ENCODE assay signal across 14 cellular contexts in the genomic region with DNA sequence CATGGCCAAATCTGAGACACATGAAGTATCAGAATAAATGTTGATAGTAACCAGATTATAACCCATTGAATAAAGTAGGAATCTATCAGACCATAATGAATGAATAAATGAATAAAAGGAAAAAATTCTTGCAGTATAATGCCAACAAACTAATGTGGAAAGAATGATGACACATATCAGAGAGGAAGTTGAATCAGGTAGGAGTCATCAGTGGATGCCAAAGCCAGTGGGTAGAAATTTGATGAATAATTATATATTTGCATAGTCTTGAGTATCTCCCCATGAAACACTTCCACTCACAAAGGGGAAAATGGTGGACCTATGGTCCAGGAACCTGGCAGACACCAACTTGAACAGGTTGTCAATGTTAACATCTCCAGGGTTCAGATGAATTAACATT.
DNase-seq lines count a peak whose midpoint lies in the region; ATAC-seq and TF ChIP-seq lines count a peak whose summit lies in the region.
"Had no signal": no experiment of that assay in that cellular context is flagged by ENCODE, and none has a peak within 500 bp of the region (broad histone marks: within the 10 kb centered on the region; RNA-seq: fewer than 3 reads in every experiment).

No MANE protein-coding gene starts in this region.

- no peak for DNase-seq in stimulated activated naive CD8-positive, alpha-beta T cell treated with anti-CD3 and anti-CD28 coated beads, Interleukin-15, Interleukin-2, amounts not matched to agents 100 U/mL and 50 U/mL, for 24 hours
- DNase-seq in stimulated activated naive CD8-positive, alpha-beta T cell treated with anti-CD3 and anti-CD28 coated beads, Interleukin-15, amount 100 ng/mL, for 72 hours, result no peak
- DNase-seq in SK-N-SH (no peak), fibroblast of mammary gland (ENCODE audit: low read depth) (peak; percentile 84), NCI-H526 treated with DMSO at 0.1 percent for 48 hours (lab: John Stamatoyannopoulos, UW) (no peak), OCI-LY7 (ENCODE audit: low spot score) (no peak)
- DNase-seq: activated naive CD8-positive, alpha-beta T cell treated with anti-CD3 and anti-CD28 coated beads, Interleukin-2, amount 10 ng/mL, durations not matched to agents 7 days and 5 days; MV-4-11; occipital lobe; T-helper 17 cell had no signal

- H3K4me1 ChIP-seq in SK-N-SH (ENCODE audit: control insufficient read depth in 1 of 2, insufficient read depth in 2 of 2, low read depth in 1 of 2, low read length in 1 of 2) (no peaks in the 10 kb centered on the region), OCI-LY7 (ENCODE audit: insufficient read depth, low read length, poor library complexity, severe bottlenecking) (no peaks in the 10 kb centered on the region)

- no peaks in the 10 kb centered on the region for H3K27me3 ChIP-seq in SK-N-SH (ENCODE audit: insufficient read depth)
- H3K27me3 ChIP-seq: BLaER1 treated with 17β-estradiol and CSF1 and Interleukin-3, amounts not matched to agents 10 nM and 100 nM had no signal

- H3K79me2 ChIP-seq in SK-N-SH (ENCODE audit: insufficient read depth) (no peaks in the 10 kb centered on the region), OCI-LY7 (ENCODE audit: insufficient read depth, low read depth, low read length) (no peaks in the 10 kb centered on the region)

- peak overlapping the region; percentile 51; the same call in 1 of the 2 replicates for H3K4me2 ChIP-seq in SK-N-SH
- H3K4me2 ChIP-seq in OCI-LY7 (ENCODE audit: low read length), result no peak overlapping the region

- no peaks in the 10 kb centered on the region for H3K4me1 Mint-ChIP-seq in stimulated activated naive CD8-positive, alpha-beta T cell treated with anti-CD3 and anti-CD28 coated beads, Interleukin-15, amount 100 ng/mL, for 72 hours
- H3K4me1 Mint-ChIP-seq: activated naive CD8-positive, alpha-beta T cell treated with anti-CD3 and anti-CD28 coated beads, Interleukin-2, amount 10 ng/mL, durations not matched to agents 7 days and 5 days; T-helper 17 cell had no signal

- CTCF ChIA-PET in SK-N-SH (lab: Yijun Ruan, JAX), result no interaction called here
- CTCF ChIA-PET in OCI-LY7 (lab: Charles Lee; ENCODE audit: unreplicated experiment), result no interaction called here

- no peak overlapping the region for H3K4me3 ChIP-seq in SK-N-SH (ENCODE audit: low read depth in 2 of 2, low read length in 1 of 2)
- no peak overlapping the region for H3K4me3 ChIP-seq in fibroblast of mammary gland (ENCODE audit: control insufficient read depth, low read depth, low read length)
- H3K4me3 ChIP-seq in OCI-LY7 (ENCODE audit: low read depth, low read length, poor library complexity, severe bottlenecking), result no peak overlapping the region
- H3K4me3 ChIP-seq: BLaER1 treated with 17β-estradiol and CSF1 and Interleukin-3, amounts not matched to agents 10 nM and 100 nM; lung had no signal

- H2AFZ ChIP-seq in SK-N-SH (ENCODE audit: low read depth) (peak overlapping the region; percentile 54; the same call in 1 of the 2 replicates), OCI-LY7 (ENCODE audit: low read length) (no peak overlapping the region)

- H3K27me3 Mint-ChIP-seq in stimulated activated naive CD8-positive, alpha-beta T cell treated with anti-CD3 and anti-CD28 coated beads, Interleukin-15, amount 100 ng/mL, for 72 hours, result peaks cover 9% of the 10 kb centered on the region

- H3K4me3 Mint-ChIP-seq in stimulated activated naive CD8-positive, alpha-beta T cell treated with anti-CD3 and anti-CD28 coated beads, Interleukin-15, amount 100 ng/mL, for 72 hours, result no peak overlapping the region
- H3K4me3 Mint-ChIP-seq: activated naive CD8-positive, alpha-beta T cell treated with anti-CD3 and anti-CD28 coated beads, Interleukin-2, amount 10 ng/mL, durations not matched to agents 7 days and 5 days; T-helper 17 cell had no signal

- H3K9me3 ChIP-seq in SK-N-SH (no peaks in the 10 kb centered on the region), OCI-LY7 (ENCODE audit: low read length) (no peaks in the 10 kb centered on the region)
- H3K9me3 ChIP-seq: BLaER1 treated with 17β-estradiol and CSF1 and Interleukin-3, amounts not matched to agents 10 nM and 100 nM had no signal

- no peak overlapping the region for H3K9ac ChIP-seq in SK-N-SH
- H3K9ac ChIP-seq: BLaER1 treated with 17β-estradiol and CSF1 and Interleukin-3, amounts not matched to agents 10 nM and 100 nM had no signal

- no peaks in the 10 kb centered on the region for H3K9me2 ChIP-seq in SK-N-SH
- H3K9me2 ChIP-seq in OCI-LY7 (ENCODE audit: insufficient read depth, low read length), result no peaks in the 10 kb centered on the region

- no peaks in the 10 kb centered on the region for H4K20me1 ChIP-seq in SK-N-SH (ENCODE audit: insufficient read depth)
- H4K20me1 ChIP-seq in OCI-LY7 (ENCODE audit: insufficient read depth, low read length), result no peaks in the 10 kb centered on the region
- H4K20me1 ChIP-seq: BLaER1 treated with 17β-estradiol and CSF1 and Interleukin-3, amounts not matched to agents 10 nM and 100 nM had no signal

- peak overlapping the region in 1 of 2 experiments; percentile 91; a peak in 3 of 4 replicates for H3K27ac ChIP-seq in SK-N-SH (ENCODE audit: low read depth in 2 of 2, low read length in 1 of 2)
- no peak overlapping the region for H3K27ac ChIP-seq in OCI-LY7 (ENCODE audit: low read depth, low read length, poor library complexity, severe bottlenecking)
- H3K27ac ChIP-seq: BLaER1 treated with 17β-estradiol and CSF1 and Interleukin-3, amounts not matched to agents 10 nM and 100 nM had no signal

- H3F3A ChIP-seq in SK-N-SH (replicated peaks; ENCODE audit: insufficient read depth), result peaks cover 13% of the 10 kb centered on the region

- H3K27ac Mint-ChIP-seq in stimulated activated naive CD8-positive, alpha-beta T cell treated with anti-CD3 and anti-CD28 coated beads, Interleukin-15, amount 100 ng/mL, for 72 hours, result no peak overlapping the region
- H3K27ac Mint-ChIP-seq: activated naive CD8-positive, alpha-beta T cell treated with anti-CD3 and anti-CD28 coated beads, Interleukin-2, amount 10 ng/mL, durations not matched to agents 7 days and 5 days; T-helper 17 cell had no signal

- ATAC-seq in stimulated activated naive CD8-positive, alpha-beta T cell treated with anti-CD3 and anti-CD28 coated beads, Interleukin-15, Interleukin-2, amounts not matched to agents 100 U/mL and 50 U/mL, for 24 hours, result peak; percentile 86
- no peak for ATAC-seq in stimulated activated naive CD8-positive, alpha-beta T cell treated with anti-CD3 and anti-CD28 coated beads, Interleukin-15, amount 100 ng/mL, for 72 hours
- no peak for ATAC-seq in HG02588 (IDR thresholded peaks at IDR 0.05; ENCODE audit: unreplicated experiment)
- ATAC-seq in GM19395 (IDR thresholded peaks at IDR 0.05; ENCODE audit: unreplicated experiment), result no peak
- ATAC-seq: T-helper 17 cell had no signal

- no TSS peak for BruUV-seq in OCI-LY7 (replicated peaks; lab: Mats Ljungman, UMichigan)

- H3K9me3 Mint-ChIP-seq in stimulated activated naive CD8-positive, alpha-beta T cell treated with anti-CD3 and anti-CD28 coated beads, Interleukin-15, amount 100 ng/mL, for 72 hours, result no peaks in the 10 kb centered on the region

- TF ChIP-seq EP300 in SK-N-SH (IDR thresholded peaks at IDR 0.05; ENCODE audit: borderline replicate concordance in 1 of 2, low read depth in 1 of 2, low read length in 1 of 2), result peak in 1 of 2 experiments; percentile 69; a peak in 2 of 4 replicates

- no peaks in the 10 kb centered on the region for H3K36me3 ChIP-seq in SK-N-SH (replicated peaks in 1 of 2; ENCODE audit: control insufficient read depth in 1 of 2, insufficient read depth in 2 of 2, low read length in 1 of 2)
- no peaks in the 10 kb centered on the region for H3K36me3 ChIP-seq in OCI-LY7 (ENCODE audit: insufficient read depth, low read length)
- H3K36me3 ChIP-seq: BLaER1 treated with 17β-estradiol and CSF1 and Interleukin-3, amounts not matched to agents 10 nM and 100 nM had no signal

- intact Hi-C loops in OCI-LY7 (cut with micrococcal nuclease; ENCODE audit: unreplicated experiment), result no loop called here

- TF ChIP-seq CTCF in SK-N-SH (IDR thresholded peaks at IDR 0.05), result no peak
- no peak for TF ChIP-seq CTCF in fibroblast of mammary gland (conservative IDR thresholded peaks at IDR 0.05; ENCODE audit: control insufficient read depth, insufficient read depth, low read depth, low read length)
- no peak for TF ChIP-seq CTCF in OCI-LY7 (conservative IDR thresholded peaks at IDR 0.05; ENCODE audit: low read length)

- POLR2A ChIA-PET in SK-N-SH (lab: Yijun Ruan, JAX), result no interaction called here
- POLR2A ChIA-PET in OCI-LY7 (lab: Charles Lee), result no interaction called here

- no peak for TF ChIP-seq RAD21 in SK-N-SH (IDR thresholded peaks at IDR 0.05; ENCODE audit: low read length)

TF ChIP-seq in SK-N-SH, 30 proteins besides CTCF, POLR2A, EP300 and RAD21 (continues in another document):
- TF ChIP-seq JUND (IDR thresholded peaks at IDR 0.05), result peak; percentile 94
- peak; percentile 41; the same call in 1 of the 2 replicates for TF ChIP-seq POLR2AphosphoS5 (IDR thresholded peaks at IDR 0.05; ENCODE audit: low read depth, low read length)
- TF ChIP-seq, protein P1, sequence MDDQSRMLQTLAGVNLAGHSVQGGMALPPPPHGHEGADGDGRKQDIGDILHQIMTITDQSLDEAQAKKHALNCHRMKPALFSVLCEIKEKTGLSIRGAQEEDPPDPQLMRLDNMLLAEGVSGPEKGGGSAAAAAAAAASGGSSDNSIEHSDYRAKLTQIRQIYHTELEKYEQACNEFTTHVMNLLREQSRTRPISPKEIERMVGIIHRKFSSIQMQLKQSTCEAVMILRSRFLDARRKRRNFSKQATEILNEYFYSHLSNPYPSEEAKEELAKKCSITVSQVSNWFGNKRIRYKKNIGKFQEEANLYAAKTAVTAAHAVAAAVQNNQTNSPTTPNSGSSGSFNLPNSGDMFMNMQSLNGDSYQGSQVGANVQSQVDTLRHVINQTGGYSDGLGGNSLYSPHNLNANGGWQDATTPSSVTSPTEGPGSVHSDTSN (IDR thresholded peaks at IDR 0.05), result peak; percentile 62; the same call in 1 of the 2 replicates
